In genomic region chr19:54137913-54138776, GRCh38 we compare ENCODE assay signal across 6 cellular contexts. TPM values are rescaled to one million over a fixed set of nuclear protein-coding genes. Genes with fewer than 3 reads are reported as not detected.
DNase-seq lines count a peak whose midpoint lies in the region; ATAC-seq, FAIRE-seq and TF ChIP-seq lines count a peak whose summit lies in the region.

No MANE protein-coding gene starts in this region.

- intact Hi-C loops in gastrocnemius medialis (cut with DNase I; ENCODE audit: low total_unique reads) = loop anchor here (1.0 to 2.0 kb wide), 4 partner anchors 21 to 62 kb away; partner anchors contain the start of genes LENG1, MBOAT7, NDUFA3 and RPS9

- H3K27me3 ChIP-seq in AG04450 (ENCODE audit: control insufficient read depth, insufficient read depth, low read length) = peaks cover 3% of the 10 kb centered on the region
- H3K27me3 ChIP-seq in NT2/D1 (ENCODE audit: insufficient read depth, insufficient read length) = no peaks in the 10 kb centered on the region
- H3K27me3 ChIP-seq in effector memory CD4-positive, alpha-beta T cell (replicated peaks; ENCODE audit: control insufficient read depth, insufficient read depth, low read length, poor library complexity, severe bottlenecking) = no peaks in the 10 kb centered on the region
- H3K27me3 ChIP-seq in gastrocnemius medialis = no peaks in the 10 kb centered on the region

- TF ChIP-seq CTCF in AG04450 (IDR thresholded peaks at IDR 0.05; ENCODE audit: low read depth, low read length) = 0 out of 2 replicates have a peak, but pooled peaks have one; percentile 12
- no peak for TF ChIP-seq CTCF in gastrocnemius medialis (IDR thresholded peaks at IDR 0.05 in 4 of 5, conservative IDR thresholded peaks at IDR 0.05 in 1 of 5)

- DNase-seq in AG04450 (ENCODE audit: low read depth, low spot score) (no peak), NT2/D1 (ENCODE audit: low read depth, low spot score) (no peak), gastrocnemius medialis (no peak), T1000 (lab: John Stamatoyannopoulos, UW) (no peak), GM19239 (ENCODE audit: insufficient read length, low spot score) (no peak)
- DNase-seq in effector memory CD4-positive, alpha-beta T cell = peak; percentile 18 to 43 (median 30)

- H3K9ac ChIP-seq in NT2/D1 (ENCODE audit: insufficient read length, low read depth) = peak overlapping the region; percentile 80

- FAIRE-seq in GM19239 (lab: Jason Lieb, UNC) = no peak

- peak overlapping the region; percentile 73 for H3K4me3 ChIP-seq in AG04450 (ENCODE audit: low read depth, low read length)
- H3K4me3 ChIP-seq in NT2/D1 (ENCODE audit: insufficient read length, low read depth) = peak overlapping the region; percentile 66
- H3K4me3 ChIP-seq in effector memory CD4-positive, alpha-beta T cell (ENCODE audit: insufficient read depth, low read depth, low read length, poor library complexity, severe bottlenecking) = peak overlapping the region; percentile 88
- H3K4me3 ChIP-seq in gastrocnemius medialis = peak overlapping the region; percentile 86 to 99 (median 92)

- H3K4me1 ChIP-seq in NT2/D1 (ENCODE audit: insufficient read depth, insufficient read length) (peaks cover 14% of the 10 kb centered on the region), gastrocnemius medialis (peaks cover 29 to 44% of the 10 kb centered on the region in 2 donors)
- H3K4me1 ChIP-seq in effector memory CD4-positive, alpha-beta T cell (ENCODE audit: control insufficient read depth, insufficient read depth, low read length, poor library complexity, severe bottlenecking) = peaks cover 33% of the 10 kb centered on the region

- TF ChIP-seq POLR2A in gastrocnemius medialis (IDR thresholded peaks at IDR 0.05) = no peak

- H3K9me3 ChIP-seq in AG04450 (ENCODE audit: control insufficient read depth, insufficient read depth, low read length) (peaks cover 4% of the 10 kb centered on the region), NT2/D1 (ENCODE audit: insufficient read depth, low read length) (peaks cover 6% of the 10 kb centered on the region; the same call in 1 of the 2 replicates), gastrocnemius medialis (no peaks in the 10 kb centered on the region)
- H3K9me3 ChIP-seq in effector memory CD4-positive, alpha-beta T cell (ENCODE audit: control insufficient read depth, low read length) = no peaks in the 10 kb centered on the region

- H3K27ac ChIP-seq in AG04450 (ENCODE audit: low read depth, low read length) (peak overlapping the region; percentile 65), gastrocnemius medialis (peak overlapping the region; percentile 97 to 100 (median 98))
- peak overlapping the region; percentile 97 for H3K27ac ChIP-seq in effector memory CD4-positive, alpha-beta T cell (ENCODE audit: insufficient read depth, low read length, poor library complexity, severe bottlenecking)

- in situ Hi-C loops in gastrocnemius medialis (cut with MboI; ENCODE audit: low sequenced_read_pairs in 4 of 4) = no loop called here

- no peak for ATAC-seq in gastrocnemius medialis

- H3K36me3 ChIP-seq in NT2/D1 (ENCODE audit: insufficient read depth, insufficient read length, low read length) (peaks cover 51% of the 10 kb centered on the region), gastrocnemius medialis (peaks cover 0 to 14% of the 10 kb centered on the region in 2 donors)
- H3K36me3 ChIP-seq in effector memory CD4-positive, alpha-beta T cell (ENCODE audit: control insufficient read depth, insufficient read depth, low read length) = peaks cover 25% of the 10 kb centered on the region

- POLR2A ChIA-PET in AG04450 (lab: Yijun Ruan, JAX) = interaction anchor here (0.6 to 3.9 kb wide), 6 partner anchors 14 to 158 kb away, joined by 3 to 23 read pairs (median 5); partner anchors contain the start of genes MBOAT7 and TSEN34

- CTCF ChIA-PET in AG04450 (lab: Charles Lee) = interaction anchor here (1.4 kb wide), 1 partner anchor 21 kb away, joined by 6 read pairs; the partner anchor contains the start of gene LENG1

RNA-seq across cellular contexts. Expression of gene CNOT3, which starts 0.6 kb away (rescaled TPM):
- 9.9 and 18.7 TPM in 2 replicates for polyA plus RNA-seq in AG04450 (2011; rRNA removed)
- 21.9 and 26.4 TPM in 2 replicates for polyA minus RNA-seq in AG04450 (2011; rRNA and poly(A)+ RNA removed)
- 10 to 100 TPM in 2 of 4 donors, 1 to 10 TPM in 2; 5.1 to 14.0 (median 10.2) TPM for total RNA-seq in gastrocnemius medialis

RNA-seq across cellular contexts. Expression of gene LENG1, which starts 21.4 kb away (rescaled TPM):
- 3.0 and 3.3 TPM in 2 replicates for polyA plus RNA-seq in AG04450 (2011; rRNA removed)
- 0.37 and 0.56 TPM in 2 replicates for polyA minus RNA-seq in AG04450 (2011; rRNA and poly(A)+ RNA removed)
- total RNA-seq in gastrocnemius medialis = 10 to 100 TPM in 3 of 4 donors, 1 to 10 TPM in 1; 6.5 to 14.2 (median 11.9) TPM

RNA-seq across cellular contexts. Expression of gene PRPF31, which starts 22.6 kb away (rescaled TPM):
- 28.7 and 35.3 TPM in 2 replicates for polyA plus RNA-seq in AG04450 (2011; rRNA removed)
- polyA minus RNA-seq in AG04450 (2011; rRNA and poly(A)+ RNA removed) = 19.3 and 20.4 TPM in 2 replicates
- total RNA-seq in gastrocnemius medialis = 10 to 100 TPM; 26.6 to 39.4 (median 37.2) TPM

RNA-seq across cellular contexts. Expression of gene TFPT, which starts 22.7 kb away (rescaled TPM):
- polyA plus RNA-seq in AG04450 (2011; rRNA removed) = 12.3 and 15.8 TPM in 2 replicates
- polyA minus RNA-seq in AG04450 (2011; rRNA and poly(A)+ RNA removed) = 8.1 and 8.5 TPM in 2 replicates
- 10 to 100 TPM in 3 of 4 donors, 1 to 10 TPM in 1; 7.5 to 18.1 (median 17.5) TPM for total RNA-seq in gastrocnemius medialis

RNA-seq across cellular contexts. Expression of gene TMC4, which starts 34.8 kb away (rescaled TPM):
- polyA plus RNA-seq in AG04450 (2011; rRNA removed) = 1.3 and 1.5 TPM in 2 replicates
- 0.18 TPM in 1 of 2 replicates, not detected in the other for polyA minus RNA-seq in AG04450 (2011; rRNA and poly(A)+ RNA removed)
- 1 to 10 TPM in 1 of 4 donors, under 1 TPM in 1, not detected in 2; 0.87 to 1.6 TPM for total RNA-seq in gastrocnemius medialis

Comparison
In these comparisons a context has a peak if more than half of its experiments do, and no peak if none do; other contexts are left out.
1. DNase-seq: peak in effector memory CD4-positive, alpha-beta T cell (3 of 3); none in AG04450 (single experiment), NT2/D1 (single experiment), gastrocnemius medialis (0 of 2), T1000 (single experiment) and GM19239 (single experiment).
2. Peak in every context shown above with its lines, with median percentiles within 50 percentile points of each other: H3K27ac ChIP-seq and H3K4me3 ChIP-seq.